15 cellular contexts compared by ENCODE assay signal in genomic region chr19:54256250-54257115, GRCh38. TPM values are rescaled to one million over a fixed set of nuclear protein-coding genes. Genes with fewer than 3 reads are reported as not detected.
"Had no signal": no experiment of that assay in that cellular context is flagged by ENCODE, and none has a peak within 500 bp of the region (broad histone marks: within the 10 kb centered on the region; RNA-seq: fewer than 3 reads in every experiment).

No MANE protein-coding gene starts in this region.

- H3K36me3 ChIP-seq: pancreas had no signal

- ATAC-seq: activated CD4-positive, CD25-positive, alpha-beta regulatory T cell treated with anti-CD3 and anti-CD28 coated beads, Interleukin-2, amount 50 U/mL, for 24 hours; stimulated activated naive CD8-positive, alpha-beta T cell treated with anti-CD3 and anti-CD28 coated beads, Interleukin-15, Interleukin-2, amounts not matched to agents 100 U/mL and 50 U/mL, for 24 hours had no signal

- H3K36me3 Mint-ChIP-seq: activated naive CD4-positive, alpha-beta T cell treated with anti-CD3 and anti-CD28 coated beads, Interleukin-2, amount 10 ng/mL, durations not matched to agents 7 days and 5 days; mesothelial cell of epicardium had no signal

- H3K9me3 ChIP-seq: pancreas had no signal

- H3K27ac Mint-ChIP-seq: activated naive CD4-positive, alpha-beta T cell treated with anti-CD3 and anti-CD28 coated beads, Interleukin-2, amount 10 ng/mL, durations not matched to agents 7 days and 5 days; mesothelial cell of epicardium had no signal

- H3K27ac ChIP-seq: hepatocyte, pancreas had no signal

- H3K4me1 Mint-ChIP-seq: activated naive CD4-positive, alpha-beta T cell treated with anti-CD3 and anti-CD28 coated beads, Interleukin-2, amount 10 ng/mL, durations not matched to agents 7 days and 5 days; mesothelial cell of epicardium had no signal

- H3K4me1 ChIP-seq: pancreas had no signal

- DNase-seq: activated naive CD4-positive, alpha-beta T cell treated with anti-CD3 and anti-CD28 coated beads, Interleukin-2, amount 10 ng/mL, durations not matched to agents 7 days and 5 days; retina; stimulated activated naive CD8-positive, alpha-beta T cell treated with anti-CD3 and anti-CD28 coated beads, Interleukin-15, Interleukin-2, amounts not matched to agents 100 U/mL and 50 U/mL, for 24 hours; T-helper 9 cell had no signal

- H3K27me3 ChIP-seq: hepatocyte had no signal

- H3K4me3 Mint-ChIP-seq: activated naive CD4-positive, alpha-beta T cell treated with anti-CD3 and anti-CD28 coated beads, Interleukin-2, amount 10 ng/mL, durations not matched to agents 7 days and 5 days; mesothelial cell of epicardium had no signal

- H3K4me3 ChIP-seq: hepatocyte, pancreas, smooth muscle cell had no signal

- H3K9me3 Mint-ChIP-seq: activated naive CD4-positive, alpha-beta T cell treated with anti-CD3 and anti-CD28 coated beads, Interleukin-2, amount 10 ng/mL, durations not matched to agents 7 days and 5 days; mesothelial cell of epicardium had no signal

RNA-seq across cellular contexts. Expression of gene LILRB5, which starts 0.6 kb away (rescaled TPM):
- total RNA-seq: astrocyte, bronchial epithelial cell, mesothelial cell of epicardium, myocyte, SK-MEL-5, smooth muscle cell had no signal
- polyA plus RNA-seq: keratinocyte, smooth muscle cell had no signal

RNA-seq across cellular contexts. Expression of gene LILRA6, which starts 13.9 kb away (rescaled TPM):
- total RNA-seq: astrocyte, bronchial epithelial cell, hepatocyte, mesothelial cell of epicardium, myocyte, smooth muscle cell had no signal
- polyA plus RNA-seq: keratinocyte, smooth muscle cell had no signal

RNA-seq across cellular contexts. Expression of gene LILRB2, which starts 24.4 kb away (rescaled TPM):
- total RNA-seq: astrocyte, bronchial epithelial cell, hepatocyte, mesothelial cell of epicardium, myocyte, SK-MEL-5, smooth muscle cell had no signal
- polyA plus RNA-seq: hepatocyte, keratinocyte, smooth muscle cell had no signal

RNA-seq across cellular contexts. Expression of gene LILRB3, which starts 33.7 kb away (rescaled TPM):
- total RNA-seq: astrocyte, bronchial epithelial cell, hepatocyte, mesothelial cell of epicardium, myocyte, smooth muscle cell, temporal lobe had no signal
- polyA plus RNA-seq: keratinocyte had no signal
